Comparison of ENCODE assay signal across 9 cellular contexts in the genomic region with DNA sequence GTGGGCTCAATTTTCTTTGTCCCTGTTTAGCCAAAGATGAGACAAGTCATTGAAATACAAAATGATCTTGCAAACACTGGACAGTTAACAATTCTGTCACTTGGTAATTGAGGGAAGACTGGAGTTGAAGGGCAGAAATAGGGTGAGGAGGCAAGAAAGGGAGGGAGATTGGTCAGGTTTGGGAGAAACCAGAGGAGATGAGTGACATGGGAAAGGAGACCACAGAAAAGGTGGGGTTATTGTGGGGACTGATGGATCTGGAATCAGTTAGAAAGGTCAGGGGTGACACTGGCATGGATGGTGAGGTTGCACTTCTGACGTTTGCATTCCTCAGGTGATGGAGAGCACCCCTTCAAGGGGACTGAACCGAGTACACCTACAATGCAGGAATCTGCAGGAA. TPM values are rescaled to one million over a fixed set of nuclear protein-coding genes. Genes with fewer than 3 reads are reported as not detected.
DNase-seq lines count a peak whose midpoint lies in the region; ATAC-seq, FAIRE-seq and TF ChIP-seq lines count a peak whose summit lies in the region.
"Had no signal": no experiment of that assay in that cellular context is flagged by ENCODE, and none has a peak within 500 bp of the region (broad histone marks: within the 10 kb centered on the region; RNA-seq: fewer than 3 reads in every experiment).

No MANE protein-coding gene starts in this region.

- H3K9me3 Mint-ChIP-seq in activated naive CD4-positive, alpha-beta T cell treated with anti-CD3 and anti-CD28 coated beads, Interleukin-2, amount 10 ng/mL, durations not matched to agents 7 days and 5 days = no peaks in the 10 kb centered on the region
- H3K9me3 Mint-ChIP-seq in memory B cell = no peaks in the 10 kb centered on the region

- H3K4me3 ChIP-seq in GM12878 (peak overlapping the region; percentile 100), upper lobe of left lung (peak overlapping the region; percentile 61 to 88 (median 74))

- no peak for TF ChIP-seq EP300 in GM12878 (IDR thresholded peaks at IDR 0.05; ENCODE audit: borderline replicate concordance in 1 of 2, control insufficient read depth in 1 of 2, low read depth in 2 of 2, low read length in 2 of 2)
- no peak for TF ChIP-seq EP300 in upper lobe of left lung (IDR thresholded peaks at IDR 0.05)

- no peak overlapping the region for H3K27ac Mint-ChIP-seq in activated naive CD4-positive, alpha-beta T cell treated with anti-CD3 and anti-CD28 coated beads, Interleukin-2, amount 10 ng/mL, durations not matched to agents 7 days and 5 days
- H3K27ac Mint-ChIP-seq in memory B cell = peak overlapping the region; percentile 85

- H3K27me3 ChIP-seq in GM12878 (replicated peaks in 1 of 2; ENCODE audit: control insufficient read depth in 2 of 2, insufficient read depth in 2 of 2, low read length in 1 of 2) (no peaks in the 10 kb centered on the region), upper lobe of left lung (no peaks in the 10 kb centered on the region)

- H3K4me1 ChIP-seq in GM12878 (ENCODE audit: control insufficient read depth, insufficient read depth, low read length) (peaks cover 9% of the 10 kb centered on the region), upper lobe of left lung (peaks cover 13 to 22% (median 17%) of the 10 kb centered on the region in 4 donors)

- H3K9me3 ChIP-seq in GM12878 (replicated peaks; ENCODE audit: control insufficient read depth, insufficient read depth, low read length) = no peaks in the 10 kb centered on the region
- no peaks in the 10 kb centered on the region for H3K9me3 ChIP-seq in upper lobe of left lung

- CTCF ChIA-PET in activated naive CD4-positive, alpha-beta T cell treated with anti-CD3 and anti-CD28 coated beads, Interleukin-2, amount 10 ng/mL, durations not matched to agents 7 days and 5 days (lab: Charles Lee) = interaction anchor here (0.8 to 3.4 kb wide), 3 partner anchors 10 to 171 kb away, joined by 3 to 11 read pairs (median 4); no protein-coding TSS in a partner anchor
- CTCF ChIA-PET in GM12878 (lab: Yijun Ruan, JAX) = interaction anchor here (1.2 to 1.9 kb wide), 3 partner anchors 23 to 178 kb away, joined by 5 to 6 read pairs (median 5); no protein-coding TSS in a partner anchor

- no peak for TF ChIP-seq CTCF in GM12878 (IDR thresholded peaks at IDR 0.05 in 2 of 3, conservative IDR thresholded peaks at IDR 0.05 in 1 of 3; ENCODE audit: control insufficient read depth in 2 of 3, extremely low read depth in 1 of 3, insufficient read depth in 1 of 3, low read depth in 3 of 3, low read length in 3 of 3)
- TF ChIP-seq CTCF in upper lobe of left lung (IDR thresholded peaks at IDR 0.05) = no peak

- peak overlapping the region; percentile 92 for H3K4me2 ChIP-seq in GM12878 (ENCODE audit: control insufficient read depth, insufficient read depth)

- no peak for TF ChIP-seq RAD21 in GM12878 (IDR thresholded peaks at IDR 0.05; ENCODE audit: insufficient read depth, low read depth, low read length)

- no peaks in the 10 kb centered on the region for H4K20me1 ChIP-seq in GM12878 (ENCODE audit: control insufficient read depth, insufficient read depth)

- peaks cover 32% of the 10 kb centered on the region for H3K4me1 Mint-ChIP-seq in activated naive CD4-positive, alpha-beta T cell treated with anti-CD3 and anti-CD28 coated beads, Interleukin-2, amount 10 ng/mL, durations not matched to agents 7 days and 5 days
- peaks cover 19% of the 10 kb centered on the region for H3K4me1 Mint-ChIP-seq in memory B cell

- H3K36me3 Mint-ChIP-seq in activated naive CD4-positive, alpha-beta T cell treated with anti-CD3 and anti-CD28 coated beads, Interleukin-2, amount 10 ng/mL, durations not matched to agents 7 days and 5 days = peaks cover 22% of the 10 kb centered on the region
- peaks cover 8% of the 10 kb centered on the region for H3K36me3 Mint-ChIP-seq in memory B cell

- ATAC-seq in GM12878 = no peak
- no peak for ATAC-seq in memory B cell (ENCODE audit: low read depth)
- no peak for ATAC-seq in upper lobe of left lung (ENCODE audit: low FRiP score in 2 of 2)
- no peak for ATAC-seq in GM18861 (IDR thresholded peaks at IDR 0.05; ENCODE audit: unreplicated experiment)

- H3K27ac ChIP-seq in GM12878 (ENCODE audit: control insufficient read depth, insufficient read depth) (peak overlapping the region; percentile 75; the same call in 1 of the 2 replicates), upper lobe of left lung (peak overlapping the region in 2 of 4 donors; percentile 60 to 65)

- intact Hi-C loops in GM12878 (cut with micrococcal nuclease; ENCODE audit: unreplicated experiment) = loop anchor here (2.0 kb wide), 1 partner anchor 26 kb away; no protein-coding TSS in a partner anchor

- H3K27me3 Mint-ChIP-seq in activated naive CD4-positive, alpha-beta T cell treated with anti-CD3 and anti-CD28 coated beads, Interleukin-2, amount 10 ng/mL, durations not matched to agents 7 days and 5 days = no peaks in the 10 kb centered on the region
- no peaks in the 10 kb centered on the region for H3K27me3 Mint-ChIP-seq in memory B cell

- peak overlapping the region; percentile 98; the same call in 1 of the 2 replicates for H2AFZ ChIP-seq in GM12878 (ENCODE audit: control insufficient read depth, low read depth, low read length)

- TF ChIP-seq POLR2A in GM12878 (IDR thresholded peaks at IDR 0.05; ENCODE audit: low read depth, low read length) (no peak), upper lobe of left lung (IDR thresholded peaks at IDR 0.05) (no peak)

- RAD21 ChIA-PET in GM12878 (lab: Charles Lee; ENCODE audit: unreplicated experiment) = interaction anchor here (3.5 kb wide), 1 partner anchor 25 kb away, joined by 22 read pairs; the partner anchor contains the start of gene DDR1

- POLR2A ChIA-PET in GM12878 (lab: Charles Lee) = no interaction called here

- SMC1A ChIA-PET in GM12878 (lab: Charles Lee; ENCODE audit: uncharacterized antibody, unreplicated experiment) = interaction anchor here (0.8 to 3.0 kb wide), 3 partner anchors 25 to 212 kb away, joined by 3 to 14 read pairs (median 4); partner anchors contain the start of gene DDR1

- peak overlapping the region; percentile 97 for H3K4me3 Mint-ChIP-seq in activated naive CD4-positive, alpha-beta T cell treated with anti-CD3 and anti-CD28 coated beads, Interleukin-2, amount 10 ng/mL, durations not matched to agents 7 days and 5 days
- H3K4me3 Mint-ChIP-seq in memory B cell = peak overlapping the region; percentile 98

- WGBS in GM12878 (ENCODE audit: insufficient coverage, insufficient replicate concordance, low lambda C conversion rate, missing lambda C conversion rate) = 16% methylated on average over 2 of the region's 2 CpGs
- 19 to 27% methylated on average over 2 of the region's 2 CpGs for WGBS in upper lobe of left lung, 2 donors

- in situ Hi-C loops in GM12878 (cut with MboI) = no loop called here

- peaks cover 11% of the 10 kb centered on the region for H3K79me2 ChIP-seq in GM12878 (ENCODE audit: control insufficient read depth, insufficient read depth, low read length)

- no peak for DNase-seq in activated naive CD4-positive, alpha-beta T cell treated with anti-CD3 and anti-CD28 coated beads, Interleukin-2, amount 10 ng/mL, durations not matched to agents 7 days and 5 days
- no peak for DNase-seq in activated naive CD4-positive, alpha-beta T cell treated with Interleukin-2 at 50 U/mL for 16 hours
- DNase-seq in GM12878 (ENCODE audit: low read depth, low spot score) (no peak), memory B cell (ENCODE audit: low spot score in 2 of 2) (no peak), upper lobe of left lung (no peak), pons (ENCODE audit: low spot score) (no peak)
- no peak for DNase-seq in stimulated activated CD4-positive, alpha-beta T cell treated with anti-CD3 and anti-CD28 coated beads, Interleukin-15, amount 100 ng/mL, for 24 hours
- DNase-seq: stimulated activated CD4-positive, alpha-beta T cell treated with anti-CD3 and anti-CD28 coated beads, Interleukin-2, amount 100 ng/mL, for 24 hours had no signal

- peaks cover 3% of the 10 kb centered on the region in 2 experiments; a peak in 1 of 4 replicates for H3K36me3 ChIP-seq in GM12878 (ENCODE audit: control insufficient read depth in 2 of 2, insufficient read depth in 2 of 2, low read length in 1 of 2)
- peaks cover 11 to 31% (median 21%) of the 10 kb centered on the region in 4 donors for H3K36me3 ChIP-seq in upper lobe of left lung

- no TSS peak for BruUV-seq in GM12878 (replicated peaks; lab: Mats Ljungman, UMichigan)

- no peak for FAIRE-seq in GM12878 (lab: Jason Lieb, UNC)

- peak overlapping the region; percentile 87 for H3K9ac ChIP-seq in GM12878 (ENCODE audit: control insufficient read depth, insufficient read depth, low read length)

RNA-seq across cellular contexts. Expression of gene GTF2H4, which starts 0.7 kb away (rescaled TPM):
- total RNA-seq in GM12878 (2013; cell fraction: nucleolus; rRNA removed) = 76.6 and 84.0 TPM in 2 replicates
- total RNA-seq in GM12878 (2014; rRNA removed) = 16.8 and 17.3 TPM in 2 replicates
- 20.4 and 24.2 TPM in 2 replicates for total RNA-seq in GM12878 (2014; rRNA removed; fragmentation: Illumina TruSeq; extraction: Trizol)
- total RNA-seq in GM12878 (2021) = 43.4 and 43.8 TPM in 2 replicates
- polyA plus RNA-seq in GM12878 (2011; ENCODE audit: low read depth) = 18.0 TPM
- polyA plus RNA-seq in GM12878 (2011; rRNA removed) = 20.8 and 43.4 TPM in 2 replicates
- 32.7 and 37.2 TPM in 2 replicates for polyA plus RNA-seq in GM12878 (2011; cell fraction: cytosol; rRNA removed)
- polyA plus RNA-seq in GM12878 (2011; cell fraction: nucleus; rRNA removed) = 184 and 197 TPM in 2 replicates
- 19.5 and 22.0 TPM in 2 replicates for polyA plus RNA-seq in GM12878 (2012)
- polyA plus RNA-seq in GM12878 (2014; fragmentation: Illumina TruSeq; extraction: Trizol) = 39.5 and 40.3 TPM in 2 replicates
- 1 to 10 TPM; 1.1 to 2.2 TPM for polyA plus RNA-seq in GM12878 (2014; fragmentation: Nextera tagmentation; extraction: Ambion mirVana)
- 41.0 and 55.8 TPM in 2 replicates for polyA plus RNA-seq in GM12878 (2014; rRNA removed)
- 10 to 100 TPM in 1 of 2 experiments, 1 to 10 TPM in 1; 9.2 to 12.4 TPM for polyA plus RNA-seq in GM12878 (2016; fragmentation: Nextera tagmentation; extraction: Ambion mirVana)
- 13.5 and 22.9 TPM in 2 replicates for polyA minus RNA-seq in GM12878 (2011; rRNA and poly(A)+ RNA removed)
- polyA minus RNA-seq in GM12878 (2011; cell fraction: cytosol; rRNA and poly(A)+ RNA removed) = 6.8 and 8.7 TPM in 2 replicates
- polyA minus RNA-seq in GM12878 (2011; cell fraction: nucleus; rRNA and poly(A)+ RNA removed) = 27.4 and 34.9 TPM in 2 replicates
- 10 to 100 TPM; 10.1 to 47.6 (median 27.6) TPM for total RNA-seq in upper lobe of left lung

RNA-seq across cellular contexts. Expression of gene VARS2, which starts 5.3 kb away (rescaled TPM):
- 64.4 and 76.9 TPM in 2 replicates for total RNA-seq in GM12878 (2013; cell fraction: nucleolus; rRNA removed)
- total RNA-seq in GM12878 (2014; rRNA removed) = 61.6 and 70.7 TPM in 2 replicates
- 28.2 and 30.3 TPM in 2 replicates for total RNA-seq in GM12878 (2014; rRNA removed; fragmentation: Illumina TruSeq; extraction: Trizol)
- 64.3 and 71.2 TPM in 2 replicates for total RNA-seq in GM12878 (2021)
- 12.9 TPM for polyA plus RNA-seq in GM12878 (2011; ENCODE audit: low read depth)
- polyA plus RNA-seq in GM12878 (2011; rRNA removed) = 34.6 and 59.9 TPM in 2 replicates
- polyA plus RNA-seq in GM12878 (2011; cell fraction: cytosol; rRNA removed) = 41.6 and 56.1 TPM in 2 replicates
- 384 and 390 TPM in 2 replicates for polyA plus RNA-seq in GM12878 (2011; cell fraction: nucleus; rRNA removed)
- 29.2 and 30.8 TPM in 2 replicates for polyA plus RNA-seq in GM12878 (2012)
- polyA plus RNA-seq in GM12878 (2014; fragmentation: Illumina TruSeq; extraction: Trizol) = 21.8 and 38.1 TPM in 2 replicates
- polyA plus RNA-seq in GM12878 (2014; fragmentation: Nextera tagmentation; extraction: Ambion mirVana) = 1 to 10 TPM; 3.8 to 4.3 TPM
- polyA plus RNA-seq in GM12878 (2014; rRNA removed) = 56.0 and 56.4 TPM in 2 replicates
- polyA plus RNA-seq in GM12878 (2016; fragmentation: Nextera tagmentation; extraction: Ambion mirVana) = 10 to 100 TPM; 47.2 to 51.0 TPM
- polyA minus RNA-seq in GM12878 (2011; rRNA and poly(A)+ RNA removed) = 74.7 and 75.1 TPM in 2 replicates
- 23.5 and 31.3 TPM in 2 replicates for polyA minus RNA-seq in GM12878 (2011; cell fraction: cytosol; rRNA and poly(A)+ RNA removed)
- polyA minus RNA-seq in GM12878 (2011; cell fraction: nucleus; rRNA and poly(A)+ RNA removed) = 56.5 and 70.7 TPM in 2 replicates
- 10 to 100 TPM; 23.0 to 56.6 (median 29.5) TPM for total RNA-seq in upper lobe of left lung

RNA-seq across cellular contexts. Expression of gene SFTA2, which starts 23.3 kb away (rescaled TPM):
- total RNA-seq in GM12878 (2013; cell fraction: nucleolus; rRNA removed) = not detected in 2 replicates
- total RNA-seq in GM12878 (2014; rRNA removed) = 0.38 TPM in 1 of 2 replicates, not detected in the other
- 0.36 TPM in 1 of 2 replicates, not detected in the other for total RNA-seq in GM12878 (2014; rRNA removed; fragmentation: Illumina TruSeq; extraction: Trizol)
- total RNA-seq in GM12878 (2021) = 0.92 and 0.93 TPM in 2 replicates
- polyA plus RNA-seq in GM12878 (2011; ENCODE audit: low read depth) = not detected
- polyA plus RNA-seq in GM12878 (2011; rRNA removed) = not detected in 2 replicates
- not detected in 2 replicates for polyA plus RNA-seq in GM12878 (2011; cell fraction: cytosol; rRNA removed)
- polyA plus RNA-seq in GM12878 (2011; cell fraction: nucleus; rRNA removed) = not detected in 2 replicates
- polyA plus RNA-seq in GM12878 (2012) = 0.25 TPM in 1 of 2 replicates, not detected in the other
- 0.26 TPM in 1 of 2 replicates, not detected in the other for polyA plus RNA-seq in GM12878 (2014; fragmentation: Illumina TruSeq; extraction: Trizol)
- under 1 TPM; 0.31 to 0.53 TPM for polyA plus RNA-seq in GM12878 (2014; fragmentation: Nextera tagmentation; extraction: Ambion mirVana)
- 0.27 TPM in 1 of 2 replicates, not detected in the other for polyA plus RNA-seq in GM12878 (2014; rRNA removed)
- under 1 TPM in 1 of 2 experiments, not detected in 1; 0.15 TPM for polyA plus RNA-seq in GM12878 (2016; fragmentation: Nextera tagmentation; extraction: Ambion mirVana)
- polyA minus RNA-seq in GM12878 (2011; rRNA and poly(A)+ RNA removed) = 0.36 TPM in 1 of 2 replicates, not detected in the other
- polyA minus RNA-seq in GM12878 (2011; cell fraction: cytosol; rRNA and poly(A)+ RNA removed) = not detected in 2 replicates
- not detected in 2 replicates for polyA minus RNA-seq in GM12878 (2011; cell fraction: nucleus; rRNA and poly(A)+ RNA removed)
- total RNA-seq in upper lobe of left lung = 100 to 1,000 TPM in 5 of 6 donors, 10 to 100 TPM in 1; 80.7 to 511 (median 229) TPM

RNA-seq across cellular contexts. Expression of gene DDR1, which starts 24.4 kb away (rescaled TPM):
- 83.6 and 88.2 TPM in 2 replicates for total RNA-seq in GM12878 (2013; cell fraction: nucleolus; rRNA removed)
- 17.9 and 18.3 TPM in 2 replicates for total RNA-seq in GM12878 (2014; rRNA removed)
- 11.2 and 11.6 TPM in 2 replicates for total RNA-seq in GM12878 (2014; rRNA removed; fragmentation: Illumina TruSeq; extraction: Trizol)
- total RNA-seq in GM12878 (2021) = 39.0 and 39.9 TPM in 2 replicates
- 6.3 TPM for polyA plus RNA-seq in GM12878 (2011; ENCODE audit: low read depth)
- 19.2 and 27.8 TPM in 2 replicates for polyA plus RNA-seq in GM12878 (2011; rRNA removed)
- polyA plus RNA-seq in GM12878 (2011; cell fraction: cytosol; rRNA removed) = 30.9 and 38.1 TPM in 2 replicates
- 128 and 138 TPM in 2 replicates for polyA plus RNA-seq in GM12878 (2011; cell fraction: nucleus; rRNA removed)
- 13.5 and 17.3 TPM in 2 replicates for polyA plus RNA-seq in GM12878 (2012)
- 8.0 and 12.2 TPM in 2 replicates for polyA plus RNA-seq in GM12878 (2014; fragmentation: Illumina TruSeq; extraction: Trizol)
- polyA plus RNA-seq in GM12878 (2014; fragmentation: Nextera tagmentation; extraction: Ambion mirVana) = 1 to 10 TPM; 1.1 to 2.2 TPM
- 21.5 and 23.0 TPM in 2 replicates for polyA plus RNA-seq in GM12878 (2014; rRNA removed)
- polyA plus RNA-seq in GM12878 (2016; fragmentation: Nextera tagmentation; extraction: Ambion mirVana) = 1 to 10 TPM; 8.9 to 9.1 TPM
- polyA minus RNA-seq in GM12878 (2011; rRNA and poly(A)+ RNA removed) = 34.8 and 57.6 TPM in 2 replicates
- polyA minus RNA-seq in GM12878 (2011; cell fraction: cytosol; rRNA and poly(A)+ RNA removed) = 28.7 and 40.0 TPM in 2 replicates
- 42.9 and 58.5 TPM in 2 replicates for polyA minus RNA-seq in GM12878 (2011; cell fraction: nucleus; rRNA and poly(A)+ RNA removed)
- 100 to 1,000 TPM in 5 of 6 donors, 10 to 100 TPM in 1; 75.4 to 147 (median 111) TPM for total RNA-seq in upper lobe of left lung

RNA-seq across cellular contexts. Expression of gene MUCL3, which starts 32.1 kb away (rescaled TPM):
- not detected in 2 replicates for total RNA-seq in GM12878 (2013; cell fraction: nucleolus; rRNA removed)
- 0.68 and 0.76 TPM in 2 replicates for total RNA-seq in GM12878 (2014; rRNA removed)
- 0.54 and 0.64 TPM in 2 replicates for total RNA-seq in GM12878 (2014; rRNA removed; fragmentation: Illumina TruSeq; extraction: Trizol)
- 0.28 and 0.48 TPM in 2 replicates for total RNA-seq in GM12878 (2021)
- polyA plus RNA-seq in GM12878 (2011; ENCODE audit: low read depth) = 0.09 TPM
- polyA plus RNA-seq in GM12878 (2011; rRNA removed) = 0.03 TPM in 2 replicates
- 0.04 and 0.05 TPM in 2 replicates for polyA plus RNA-seq in GM12878 (2011; cell fraction: cytosol; rRNA removed)
- not detected in 2 replicates for polyA plus RNA-seq in GM12878 (2011; cell fraction: nucleus; rRNA removed)
- polyA plus RNA-seq in GM12878 (2012) = 0.05 and 0.07 TPM in 2 replicates
- polyA plus RNA-seq in GM12878 (2014; fragmentation: Illumina TruSeq; extraction: Trizol) = 0.73 and 1.4 TPM in 2 replicates
- 1 to 10 TPM; 1.2 to 1.4 TPM for polyA plus RNA-seq in GM12878 (2014; fragmentation: Nextera tagmentation; extraction: Ambion mirVana)
- 0.79 and 0.83 TPM in 2 replicates for polyA plus RNA-seq in GM12878 (2014; rRNA removed)
- polyA plus RNA-seq in GM12878 (2016; fragmentation: Nextera tagmentation; extraction: Ambion mirVana) = under 1 TPM; 0.04 to 0.08 TPM
- not detected in 2 replicates for polyA minus RNA-seq in GM12878 (2011; rRNA and poly(A)+ RNA removed)
- polyA minus RNA-seq in GM12878 (2011; cell fraction: cytosol; rRNA and poly(A)+ RNA removed) = not detected in 2 replicates
- polyA minus RNA-seq in GM12878 (2011; cell fraction: nucleus; rRNA and poly(A)+ RNA removed) = not detected in 2 replicates
- 10 to 100 TPM in 2 of 6 donors, 1 to 10 TPM in 4; 1.8 to 38.8 (median 5.0) TPM for total RNA-seq in upper lobe of left lung

Comparison
In these comparisons a context has a peak if more than half of its experiments do, and no peak if none do; other contexts are left out.
1. RNA of gene SFTA2, which starts 23.3 kb away (total RNA-seq): 80.7 to 511 TPM in upper lobe of left lung; 0.36 to 0.93 TPM in GM12878; every median in the first group is over 10 times any median in the second.